In genomic region chr3:178455264-178455663, GRCh38 we compare ENCODE assay signal across 12 cellular contexts.
"Had no signal": no experiment of that assay in that cellular context is flagged by ENCODE, and none has a peak within 500 bp of the region (broad histone marks: within the 10 kb centered on the region; RNA-seq: fewer than 3 reads in every experiment).

No MANE protein-coding gene starts in this region.

- H3K4me3 ChIP-seq: prostate gland, testis, upper lobe of right lung had no signal

- H3K27me3 ChIP-seq: testis, upper lobe of right lung had no signal

- H3K9me3 ChIP-seq: prostate gland, testis, upper lobe of right lung had no signal

- H3K4me1 ChIP-seq: prostate gland, testis, upper lobe of right lung had no signal

- ATAC-seq: activated CD4-positive, CD25-positive, alpha-beta regulatory T cell treated with anti-CD3 and anti-CD28 coated beads, Interleukin-2, amount 50 U/mL, for 24 hours; activated CD8-positive, alpha-beta memory T cell treated with anti-CD3 and anti-CD28 coated beads, Interleukin-2, amount 10 ng/mL, durations not matched to agents 7 days and 5 days; SK-N-SH treated with all-trans-retinoic acid at 6 μM for 48 hours; stimulated activated naive CD8-positive, alpha-beta T cell treated with anti-CD3 and anti-CD28 coated beads, Interleukin-15, amount 100 ng/mL, for 72 hours had no signal

- H3K36me3 ChIP-seq: prostate gland, upper lobe of right lung had no signal

- H3K27ac ChIP-seq: prostate gland, testis, upper lobe of right lung had no signal

- DNase-seq: activated CD4-positive, alpha-beta T cell treated with anti-CD3 and anti-CD28 coated beads, Interleukin-2, amount 50 U/mL, for 4 hours; activated CD8-positive, alpha-beta memory T cell treated with anti-CD3 and anti-CD28 coated beads, Interleukin-2, amount 10 ng/mL, durations not matched to agents 7 days and 5 days; activated effector memory CD4-positive, alpha-beta T cell treated with Interleukin-2 at 50 U/mL for 16 hours; activated T-cell treated with anti-CD3 and anti-CD28 coated beads, Interleukin-2, amount 50 U/mL, for 24 hours; nephron progenitor cell; stimulated activated CD4-positive, alpha-beta T cell treated with anti-CD3 and anti-CD28 coated beads, Interleukin-4, amount 100 ng/mL, for 24 hours; stimulated activated naive CD8-positive, alpha-beta T cell treated with anti-CD3 and anti-CD28 coated beads, Interleukin-15, amount 100 ng/mL, for 72 hours; upper lobe of right lung had no signal
